ENCODE assay signal across 14 cellular contexts in genomic region chr12:68291396-68292036, GRCh38. TPM values are rescaled to one million over a fixed set of nuclear protein-coding genes. Genes with fewer than 3 reads are reported as not detected.
"Had no signal": no experiment of that assay in that cellular context is flagged by ENCODE, and none has a peak within 500 bp of the region (broad histone marks: within the 10 kb centered on the region; RNA-seq: fewer than 3 reads in every experiment).

No MANE protein-coding gene starts in this region.

- DNase-seq: activated B cell treated with CpG ODN at 0.5 μM for 24 hours; activated CD8-positive, alpha-beta memory T cell treated with anti-CD3 and anti-CD28 coated beads, Interleukin-2, amount 10 ng/mL, durations not matched to agents 7 days and 5 days; activated naive CD4-positive, alpha-beta T cell treated with anti-CD3 and anti-CD28 coated beads, Interleukin-2, amount 50 U/mL, for 16 hours; heart left ventricle; islet precursor cell; left ventricle myocardium superior; ovary; stimulated activated CD4-positive, alpha-beta T cell treated with anti-CD3 and anti-CD28 coated beads, Interleukin-12 subunit alpha, Interleukin-12 subunit beta, amount 100 ng/mL, for 4 hours; stimulated activated naive CD4-positive, alpha-beta T cell treated with Interleukin-2 at 50 U/mL for 16 hours had no signal

- H3K27me3 ChIP-seq: heart left ventricle, ovary had no signal

- H3K9me3 ChIP-seq: heart left ventricle, ovary, thoracic aorta had no signal

- H3K27ac ChIP-seq: heart left ventricle, ovary, SK-N-MC, thoracic aorta had no signal

- ATAC-seq: activated CD8-positive, alpha-beta memory T cell treated with anti-CD3 and anti-CD28 coated beads, Interleukin-2, amount 10 ng/mL, durations not matched to agents 7 days and 5 days; heart left ventricle; left ventricle myocardium superior had no signal

- H3K4me3 ChIP-seq: heart left ventricle, ovary, SK-N-MC, thoracic aorta had no signal

- H3K27ac Mint-ChIP-seq: activated B cell treated with CpG ODN at 0.5 μM for 24 hours had no signal

- H3K9me3 Mint-ChIP-seq: activated B cell treated with CpG ODN at 0.5 μM for 24 hours, neural crest cell had no signal

- H3K36me3 ChIP-seq: ovary, thoracic aorta had no signal

RNA-seq across cellular contexts. Expression of gene IL22, which starts 38.1 kb away (rescaled TPM):
- total RNA-seq: activated B cell treated with CpG ODN at 0.5 μM for 24 hours, frontal cortex, heart left ventricle, left ventricle myocardium superior, neural crest cell, ovary, thoracic aorta, ureter had no signal
- polyA plus RNA-seq: heart left ventricle, ovary had no signal
